10 cellular contexts compared by ENCODE assay signal in the genomic region with DNA sequence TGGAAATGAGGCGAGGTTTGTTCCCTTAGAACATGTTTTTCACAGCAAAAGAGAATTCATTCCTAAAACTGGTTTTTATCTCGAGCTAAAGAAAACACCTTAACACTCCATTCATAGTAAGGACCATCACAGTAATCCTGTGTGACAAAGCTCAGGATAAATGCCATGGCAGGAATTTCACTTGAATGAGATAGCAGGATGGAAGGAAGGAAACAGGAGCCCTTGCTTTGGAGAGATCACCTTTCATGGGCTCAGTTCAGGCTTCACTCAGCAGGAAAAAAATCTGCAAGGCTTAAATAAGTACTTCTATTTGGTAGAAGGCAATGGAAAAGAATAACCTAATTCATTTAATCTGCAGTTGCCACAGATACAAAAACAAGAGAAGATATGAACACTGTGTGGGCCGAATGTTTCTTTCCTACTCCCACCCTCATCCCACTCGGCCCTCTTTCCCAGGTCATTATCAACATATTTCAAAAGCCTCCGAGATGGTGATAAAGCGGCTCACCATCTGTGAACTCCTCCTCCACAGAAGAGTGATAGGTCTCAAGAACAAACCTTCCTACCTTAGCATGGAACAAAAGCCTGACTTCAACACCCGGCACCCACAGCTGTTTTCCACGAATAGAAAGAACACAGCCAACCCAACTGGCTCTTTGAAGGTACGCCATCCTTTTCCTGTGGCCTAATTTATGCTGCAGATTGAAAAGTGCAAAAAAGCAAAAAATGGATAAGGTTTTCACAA. TPM values are rescaled to one million over a fixed set of nuclear protein-coding genes. Genes with fewer than 3 reads are reported as not detected.
DNase-seq lines count a peak whose midpoint lies in the region; ATAC-seq and TF ChIP-seq lines count a peak whose summit lies in the region.
"Had no signal": no experiment of that assay in that cellular context is flagged by ENCODE, and none has a peak within 500 bp of the region (broad histone marks: within the 10 kb centered on the region; RNA-seq: fewer than 3 reads in every experiment).

No MANE protein-coding gene starts in this region.

- peak overlapping the region; percentile 59 to 86 for H3K27ac ChIP-seq in uterus

- no peaks in the 10 kb centered on the region for H3K27me3 Mint-ChIP-seq in activated T-helper 1 cell treated with anti-CD3 and anti-CD28 coated beads, Interleukin-12 subunit alpha, Interleukin-12 subunit beta, Interleukin-2, Interleukin-4 antibody, amounts not matched to agents 30 ng/mL and 10 ng/mL and 1 ng/mL, durations not matched to agents 14 hours and 24 hours and 36 hours (ENCODE audit: insufficient read depth)

- no peaks in the 10 kb centered on the region for H3K9me3 Mint-ChIP-seq in activated T-helper 1 cell treated with anti-CD3 and anti-CD28 coated beads, Interleukin-12 subunit alpha, Interleukin-12 subunit beta, Interleukin-2, Interleukin-4 antibody, amounts not matched to agents 30 ng/mL and 10 ng/mL and 1 ng/mL, durations not matched to agents 14 hours and 24 hours and 36 hours

- H3K36me3 Mint-ChIP-seq in activated T-helper 1 cell treated with anti-CD3 and anti-CD28 coated beads, Interleukin-12 subunit alpha, Interleukin-12 subunit beta, Interleukin-2, Interleukin-4 antibody, amounts not matched to agents 30 ng/mL and 10 ng/mL and 1 ng/mL, durations not matched to agents 14 hours and 24 hours and 36 hours (ENCODE audit: low read depth), result peaks cover 55% of the 10 kb centered on the region

- peak overlapping the region; percentile 89 for H3K27ac Mint-ChIP-seq in activated T-helper 1 cell treated with anti-CD3 and anti-CD28 coated beads, Interleukin-12 subunit alpha, Interleukin-12 subunit beta, Interleukin-2, Interleukin-4 antibody, amounts not matched to agents 30 ng/mL and 10 ng/mL and 1 ng/mL, durations not matched to agents 14 hours and 24 hours and 36 hours

- H3K27me3 ChIP-seq in uterus, result no peaks in the 10 kb centered on the region

- no peak for ATAC-seq in GM21390 (IDR thresholded peaks at IDR 0.05; ENCODE audit: unreplicated experiment)

- no peak for TF ChIP-seq POLR2A in uterus (IDR thresholded peaks at IDR 0.05)

- H3K36me3 ChIP-seq in uterus, result no peaks in the 10 kb centered on the region

- intact Hi-C loops in activated T-helper 1 cell treated with anti-CD3 and anti-CD28 coated beads, Interleukin-12 subunit alpha, Interleukin-12 subunit beta, Interleukin-2, Interleukin-4 antibody, amounts not matched to agents 30 ng/mL and 10 ng/mL and 1 ng/mL, durations not matched to agents 14 hours and 24 hours and 36 hours (cut with micrococcal nuclease), result loop anchor here (1.0 to 2.0 kb wide), 6 partner anchors 10 to 130 kb away; no protein-coding TSS in a partner anchor
- intact Hi-C loops in uterus (cut with DNase I; ENCODE audit: low total_unique reads), result no loop called here

- H3K9me3 ChIP-seq in uterus, result no peaks in the 10 kb centered on the region

- peaks cover 50% of the 10 kb centered on the region for H3K4me1 Mint-ChIP-seq in activated T-helper 1 cell treated with anti-CD3 and anti-CD28 coated beads, Interleukin-12 subunit alpha, Interleukin-12 subunit beta, Interleukin-2, Interleukin-4 antibody, amounts not matched to agents 30 ng/mL and 10 ng/mL and 1 ng/mL, durations not matched to agents 14 hours and 24 hours and 36 hours (ENCODE audit: low read depth)

- peaks cover 0 to 13% of the 10 kb centered on the region in 2 donors for H3K4me1 ChIP-seq in uterus

- H3K4me3 ChIP-seq in uterus, result no peak overlapping the region
- H3K4me3 ChIP-seq: lung had no signal

- H3K4me3 Mint-ChIP-seq in activated T-helper 1 cell treated with anti-CD3 and anti-CD28 coated beads, Interleukin-12 subunit alpha, Interleukin-12 subunit beta, Interleukin-2, Interleukin-4 antibody, amounts not matched to agents 30 ng/mL and 10 ng/mL and 1 ng/mL, durations not matched to agents 14 hours and 24 hours and 36 hours, result peak overlapping the region; percentile 38

- peak; percentile 28 to 37 for DNase-seq in stimulated activated CD4-positive, alpha-beta T cell treated with anti-CD3 and anti-CD28 coated beads, Interleukin-2, amount 100 ng/mL, for 24 hours
- DNase-seq in stimulated activated CD4-positive, alpha-beta T cell treated with anti-CD3 and anti-CD28 coated beads, Interleukin-2, amount 100 ng/mL, for 48 hours, result no peak
- DNase-seq in activated T-helper 1 cell treated with anti-CD3 and anti-CD28 coated beads, Interleukin-12 subunit alpha, Interleukin-12 subunit beta, Interleukin-2, Interleukin-4 antibody, amounts not matched to agents 30 ng/mL and 10 ng/mL and 1 ng/mL, durations not matched to agents 14 hours and 24 hours and 36 hours (ENCODE audit: low spot score), result no peak
- DNase-seq in midbrain (lab: John Stamatoyannopoulos, UW) (peak; percentile 47), uterus (peak in 1 of 2 donors; percentile 37), NCI-H2029 treated with DMSO at 0.1 percent for 48 hours (lab: John Stamatoyannopoulos, UW) (no peak), HPDE6-E6E7 (ENCODE audit: extremely low spot score) (no peak)
- DNase-seq: NCI-H1417 treated with DMSO at 0.1 percent for 48 hours had no signal

- no peak for TF ChIP-seq CTCF in uterus (IDR thresholded peaks at IDR 0.05)

RNA-seq across cellular contexts. Expression of a gene that starts 28.9 kb away (rescaled TPM):
- 95.9 and 97.1 TPM in 2 replicates for total RNA-seq in activated T-helper 1 cell treated with anti-CD3 and anti-CD28 coated beads, Interleukin-12 subunit alpha, Interleukin-12 subunit beta, Interleukin-2, Interleukin-4 antibody, amounts not matched to agents 30 ng/mL and 10 ng/mL and 1 ng/mL, durations not matched to agents 14 hours and 24 hours and 36 hours
- 10 to 100 TPM; 16.1 to 61.1 (median 36.9) TPM for total RNA-seq in uterus

Comparison
In these comparisons a context has a peak if more than half of its experiments do, and no peak if none do; other contexts are left out.
1. DNase-seq: peak in stimulated activated CD4-positive, alpha-beta T cell treated with anti-CD3 and anti-CD28 coated beads, Interleukin-2, amount 100 ng/mL, for 24 hours (2 of 2) and midbrain (single experiment); none in stimulated activated CD4-positive, alpha-beta T cell treated with anti-CD3 and anti-CD28 coated beads, Interleukin-2, amount 100 ng/mL, for 48 hours (0 of 2), activated T-helper 1 cell treated with anti-CD3 and anti-CD28 coated beads, Interleukin-12 subunit alpha, Interleukin-12 subunit beta, Interleukin-2, Interleukin-4 antibody, amounts not matched to agents 30 ng/mL and 10 ng/mL and 1 ng/mL, durations not matched to agents 14 hours and 24 hours and 36 hours (single experiment), NCI-H2029 treated with DMSO at 0.1 percent for 48 hours (single experiment) and HPDE6-E6E7 (single experiment).